8 cellular contexts compared by ENCODE assay signal in genomic region chr6:89638320-89639195, GRCh38. TPM values are rescaled to one million over a fixed set of nuclear protein-coding genes. Genes with fewer than 3 reads are reported as not detected.
A peak's percentile ranks its signal among the peaks of the same experiment; 100 is the strongest.
DNase-seq lines count a peak whose midpoint lies in the region; ATAC-seq and TF ChIP-seq lines count a peak whose summit lies in the region.

LYRM2 (minus strand) TSS chr6:89638747; CDS start chr6:89638716, 31 bp downstream.

- WGBS in SK-N-SH (ENCODE audit: low lambda C conversion rate): under 1% methylated on average over 43 of the region's 58 CpGs
- 4% methylated on average over 53 of the region's 58 CpGs for WGBS in suprapubic skin

- no peak for TF ChIP-seq RAD21 in SK-N-SH (IDR thresholded peaks at IDR 0.05; ENCODE audit: low read length)

- H3F3A ChIP-seq in SK-N-SH (replicated peaks; ENCODE audit: insufficient read depth): no peaks in the 10 kb centered on the region

- POLR2A ChIA-PET in SK-N-SH (lab: Yijun Ruan, JAX): interaction anchor here (0.9 to 1.5 kb wide), 4 partner anchors 11 to 266 kb away, joined by 3 to 5 read pairs (median 4); partner anchors contain the start of gene ANKRD6

- CTCF ChIA-PET in SK-N-SH (lab: Yijun Ruan, JAX): interaction anchor here (1.0 to 3.0 kb wide), 6 partner anchors 29 to 266 kb away, joined by 3 to 14 read pairs (median 3); partner anchors contain the start of gene ANKRD6

- H3K4me3 ChIP-seq in GM06990 (replicated peaks; ENCODE audit: low read depth, low read length): peak within 1 kb of the TSS; percentile 85
- peak within 1 kb of the TSS; percentile 63 to 94 for H3K4me3 ChIP-seq in SK-N-SH (ENCODE audit: low read depth in 2 of 2, low read length in 1 of 2)
- peak within 1 kb of the TSS; percentile 76 for H3K4me3 ChIP-seq in suprapubic skin

- H4K20me1 ChIP-seq in SK-N-SH (ENCODE audit: insufficient read depth): no peaks in the 10 kb centered on the region

- no peaks in the 10 kb centered on the region for H3K9me2 ChIP-seq in SK-N-SH

- DNase-seq in GM06990 (ENCODE audit: extremely low read depth, insufficient read length) (peak; percentile 94), NCI-H1048 (lab: John Stamatoyannopoulos, UW) (peak; percentile 79), SK-N-SH (peak; percentile 93), globus pallidus (ENCODE audit: low spot score) (peak; percentile 93), nucleus accumbens (lab: John Stamatoyannopoulos, UW) (peak; percentile 42 to 99 (median 94)), suprapubic skin (ENCODE audit: low spot score in 2 of 2) (peak; percentile 96)
- DNase-seq in activated naive CD4-positive, alpha-beta T cell treated with anti-CD3 and anti-CD28 coated beads, Interleukin-2, amount 50 U/mL, for 16 hours: peak; percentile 90

- TF ChIP-seq CTCF in GM06990 (IDR thresholded peaks at IDR 0.05; ENCODE audit: insufficient read depth, low read length, poor library complexity, severe bottlenecking) (no peak), SK-N-SH (IDR thresholded peaks at IDR 0.05) (no peak), suprapubic skin (IDR thresholded peaks at IDR 0.05) (no peak)

- H3K79me2 ChIP-seq in SK-N-SH (ENCODE audit: insufficient read depth): peaks cover 26% of the 10 kb centered on the region

- H3K9me3 ChIP-seq in SK-N-SH: no peaks in the 10 kb centered on the region
- H3K9me3 ChIP-seq in suprapubic skin: no peaks in the 10 kb centered on the region

- peak within 1 kb of the TSS; percentile 99 for H2AFZ ChIP-seq in SK-N-SH (ENCODE audit: low read depth)

- H3K9ac ChIP-seq in SK-N-SH: peak within 1 kb of the TSS; percentile 89

- H3K4me2 ChIP-seq in SK-N-SH: peak within 1 kb of the TSS; percentile 94

- peak within 1 kb of the TSS; percentile 81 to 86 for H3K27ac ChIP-seq in SK-N-SH (ENCODE audit: low read depth in 2 of 2, low read length in 1 of 2)
- H3K27ac ChIP-seq in suprapubic skin: peak within 1 kb of the TSS; percentile 93

- H3K4me1 ChIP-seq in SK-N-SH (ENCODE audit: control insufficient read depth in 1 of 2, insufficient read depth in 2 of 2, low read depth in 1 of 2, low read length in 1 of 2): peaks cover 6% of the 10 kb centered on the region in 2 experiments; a peak in 2 of 4 replicates
- peaks cover 20% of the 10 kb centered on the region for H3K4me1 ChIP-seq in suprapubic skin

- no peaks in the 10 kb centered on the region for H3K27me3 ChIP-seq in GM06990 (replicated peaks; ENCODE audit: control insufficient read depth, insufficient read depth, low read length)
- no peaks in the 10 kb centered on the region for H3K27me3 ChIP-seq in SK-N-SH (ENCODE audit: insufficient read depth)
- no peaks in the 10 kb centered on the region for H3K27me3 ChIP-seq in suprapubic skin

- ATAC-seq in HG02571 (IDR thresholded peaks at IDR 0.05; ENCODE audit: unreplicated experiment): peak; percentile 98

- H3K36me3 ChIP-seq in GM06990 (ENCODE audit: control insufficient read depth, insufficient read depth, low read length) (peaks cover 8% of the 10 kb centered on the region), SK-N-SH (replicated peaks in 1 of 2; ENCODE audit: control insufficient read depth in 1 of 2, insufficient read depth in 2 of 2, low read length in 1 of 2) (peaks cover 28 to 36% of the 10 kb centered on the region in 2 experiments), suprapubic skin (peaks cover 26% of the 10 kb centered on the region)

- TF ChIP-seq EP300 in SK-N-SH (IDR thresholded peaks at IDR 0.05; ENCODE audit: borderline replicate concordance in 1 of 2, low read depth in 1 of 2, low read length in 1 of 2) (no peak), suprapubic skin (IDR thresholded peaks at IDR 0.05) (no peak)

- peak; percentile 78 to 92 for TF ChIP-seq POLR2A in suprapubic skin (IDR thresholded peaks at IDR 0.05)

TF ChIP-seq in SK-N-SH, 30 proteins besides CTCF, POLR2A, EP300 and RAD21:
- peak; percentile 90 for TF ChIP-seq ZBTB33 (IDR thresholded peaks at IDR 0.05; ENCODE audit: borderline replicate concordance, low read depth)
- TF ChIP-seq ELF1 (IDR thresholded peaks at IDR 0.05): peak; percentile 85
- peak; percentile 95 for TF ChIP-seq POLR2AphosphoS5 (IDR thresholded peaks at IDR 0.05; ENCODE audit: low read depth, low read length)
- TF ChIP-seq, protein P1, sequence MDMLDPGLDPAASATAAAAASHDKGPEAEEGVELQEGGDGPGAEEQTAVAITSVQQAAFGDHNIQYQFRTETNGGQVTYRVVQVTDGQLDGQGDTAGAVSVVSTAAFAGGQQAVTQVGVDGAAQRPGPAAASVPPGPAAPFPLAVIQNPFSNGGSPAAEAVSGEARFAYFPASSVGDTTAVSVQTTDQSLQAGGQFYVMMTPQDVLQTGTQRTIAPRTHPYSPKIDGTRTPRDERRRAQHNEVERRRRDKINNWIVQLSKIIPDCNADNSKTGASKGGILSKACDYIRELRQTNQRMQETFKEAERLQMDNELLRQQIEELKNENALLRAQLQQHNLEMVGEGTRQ (IDR thresholded peaks at IDR 0.05; ENCODE audit: borderline replicate concordance, low read depth, low read length): no peak
- TF ChIP-seq, protein P2, sequence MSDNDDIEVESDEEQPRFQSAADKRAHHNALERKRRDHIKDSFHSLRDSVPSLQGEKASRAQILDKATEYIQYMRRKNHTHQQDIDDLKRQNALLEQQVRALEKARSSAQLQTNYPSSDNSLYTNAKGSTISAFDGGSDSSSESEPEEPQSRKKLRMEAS (IDR thresholded peaks at IDR 0.05; ENCODE audit: low read depth): peak; percentile 89
- TF ChIP-seq GABPA (IDR thresholded peaks at IDR 0.05; ENCODE audit: low read depth): peak; percentile 52
- TF ChIP-seq NRF1 (IDR thresholded peaks at IDR 0.05; ENCODE audit: low read depth, low read length): peak; percentile 70
- peak; percentile 67; the same call in 1 of the 2 replicates for TF ChIP-seq SIN3A (IDR thresholded peaks at IDR 0.05; ENCODE audit: borderline replicate concordance, low read depth, low read length)
- TF ChIP-seq JUND (IDR thresholded peaks at IDR 0.05): no peak
- TF ChIP-seq FOSL2 (IDR thresholded peaks at IDR 0.05; ENCODE audit: borderline replicate concordance, low read depth): no peak
- peak; percentile 96 for TF ChIP-seq MXI1 (IDR thresholded peaks at IDR 0.05; ENCODE audit: low read depth, low read length)
- no peak for TF ChIP-seq USF1 (IDR thresholded peaks at IDR 0.05; ENCODE audit: borderline replicate concordance, low read depth)
- peak; percentile 78 for TF ChIP-seq NFIC (IDR thresholded peaks at IDR 0.05; ENCODE audit: borderline replicate concordance)
- TF ChIP-seq CHD2 (IDR thresholded peaks at IDR 0.05; ENCODE audit: low read length, partially characterized antibody): peak; percentile 85
- peak; percentile 88 for TF ChIP-seq YY1 (IDR thresholded peaks at IDR 0.05; ENCODE audit: low read depth)
- TF ChIP-seq SMC3 (IDR thresholded peaks at IDR 0.05; ENCODE audit: low read depth, low read length): no peak
- peak; percentile 47; the same call in 1 of the 2 replicates for TF ChIP-seq TAF1 (IDR thresholded peaks at IDR 0.05; ENCODE audit: borderline replicate concordance, low read depth, low read length)

RNA-seq across cellular contexts. Expression of gene LYRM2, which starts in this region (rescaled TPM):
- polyA plus RNA-seq in SK-N-SH (2012; rRNA removed): 14.5 and 23.5 TPM in 2 replicates
- 30.9 and 44.9 TPM in 2 replicates for polyA plus RNA-seq in SK-N-SH (2012; cell fraction: cytosol; rRNA removed)
- polyA plus RNA-seq in SK-N-SH (2012; cell fraction: nucleus; rRNA removed): 3.1 and 7.8 TPM in 2 replicates
- total RNA-seq in suprapubic skin: 10 to 100 TPM in 3 of 4 donors, 1 to 10 TPM in 1; 8.1 to 19.5 (median 14.4) TPM

Comparison
In these comparisons a context has a peak if more than half of its experiments do, and no peak if none do; other contexts are left out.
1. Peak in every context shown above with its lines: DNase-seq, ATAC-seq, H3K4me3 ChIP-seq and H3K27ac ChIP-seq.